8 cellular contexts compared by ENCODE assay signal in the genomic region with DNA sequence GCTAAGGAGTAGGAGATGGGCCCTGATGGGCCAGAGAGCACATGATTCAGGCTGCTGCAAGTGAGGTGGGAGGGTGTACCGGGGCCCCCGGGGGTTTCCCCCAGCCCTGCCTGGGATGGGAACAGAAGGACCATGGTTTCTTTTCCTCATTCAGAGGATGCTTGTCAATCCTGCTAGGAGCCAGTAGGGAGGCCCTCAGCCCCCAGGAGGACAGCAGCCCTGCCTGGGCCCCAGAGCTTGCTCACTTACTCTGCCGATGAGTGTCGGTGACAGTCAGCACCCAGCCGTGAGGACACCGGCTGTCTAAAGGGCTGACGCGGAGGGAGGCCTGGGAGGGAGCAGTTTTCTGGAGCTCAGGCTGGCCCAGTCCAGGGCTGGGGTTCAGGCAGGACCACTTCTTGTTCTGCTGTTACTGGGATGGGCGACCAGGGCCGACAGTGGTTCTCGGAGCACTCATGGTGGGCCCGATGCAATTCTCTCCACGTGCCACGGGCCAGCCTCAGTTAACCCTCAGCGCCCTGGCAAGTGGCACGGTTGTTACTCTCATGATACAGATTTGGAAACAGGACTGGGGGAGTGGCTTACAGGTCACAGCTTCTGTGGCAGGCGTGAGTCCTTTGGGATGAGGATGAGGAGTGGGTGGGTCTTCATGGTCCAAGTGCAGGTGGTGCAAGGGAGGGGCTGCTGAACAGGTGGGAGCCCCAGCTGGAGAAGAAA. TPM values are rescaled to one million over a fixed set of nuclear protein-coding genes. Genes with fewer than 3 reads are reported as not detected.
DNase-seq lines count a peak whose midpoint lies in the region; ATAC-seq, FAIRE-seq and TF ChIP-seq lines count a peak whose summit lies in the region.

No MANE protein-coding gene starts in this region.

- H3K4me1 ChIP-seq in kidney (ENCODE audit: control insufficient read depth in 1 of 2, insufficient read depth in 1 of 2, low read depth in 1 of 2, low read length in 2 of 2) (peaks cover 13 to 26% of the 10 kb centered on the region in 2 donors), suprapubic skin (peaks cover 51% of the 10 kb centered on the region), mesendoderm (ENCODE audit: control insufficient read depth, low read depth, low read length) (peaks cover 3% of the 10 kb centered on the region)

- H3K4me2 ChIP-seq in mesendoderm (ENCODE audit: low read length), result no peak overlapping the region

- H3K18ac ChIP-seq in mesendoderm (ENCODE audit: low read length), result no peak overlapping the region

- H3K9me3 ChIP-seq in kidney (ENCODE audit: control insufficient read depth in 1 of 2, low read length in 2 of 2), result no peaks in the 10 kb centered on the region
- no peaks in the 10 kb centered on the region for H3K9me3 ChIP-seq in suprapubic skin

- H3K4ac ChIP-seq in mesendoderm (ENCODE audit: low read depth, low read length), result no peak overlapping the region

- no peak overlapping the region for H2BK5ac ChIP-seq in mesendoderm (ENCODE audit: low read length)

- H2BK120ac ChIP-seq in mesendoderm (ENCODE audit: low read depth, low read length), result no peak overlapping the region

- no peak for FAIRE-seq in kidney (lab: Jason Lieb, UNC)

- peak overlapping the region; percentile 24 to 58 for H3K9ac ChIP-seq in kidney (ENCODE audit: low read length in 2 of 2)
- no peak overlapping the region for H3K9ac ChIP-seq in mesendoderm (ENCODE audit: low read length)

- peaks cover 33% of the 10 kb centered on the region for H3K4me1 Mint-ChIP-seq in activated T-cell treated with anti-CD3 and anti-CD28 coated beads, Interleukin-2, amount 50 U/mL, for 4 hours (ENCODE audit: low read depth)
- peaks cover 19% of the 10 kb centered on the region for H3K4me1 Mint-ChIP-seq in activated T-helper 1 cell treated with anti-CD3 and anti-CD28 coated beads, Interleukin-12 subunit alpha, Interleukin-12 subunit beta, Interleukin-2, Interleukin-4 antibody, amounts not matched to agents 30 ng/mL and 10 ng/mL and 1 ng/mL, durations not matched to agents 14 hours and 24 hours and 36 hours (ENCODE audit: low read depth)

- H3K79me2 ChIP-seq in mesendoderm (ENCODE audit: control insufficient read depth, insufficient read depth, low read length), result no peaks in the 10 kb centered on the region

- intact Hi-C loops in activated T-helper 1 cell treated with anti-CD3 and anti-CD28 coated beads, Interleukin-12 subunit alpha, Interleukin-12 subunit beta, Interleukin-2, Interleukin-4 antibody, amounts not matched to agents 30 ng/mL and 10 ng/mL and 1 ng/mL, durations not matched to agents 14 hours and 24 hours and 36 hours (cut with micrococcal nuclease), result loop anchor here (5.0 to 10.0 kb wide), 2 partner anchors 1362 to 1700 kb away; partner anchors contain the start of genes CAMSAP1 and QSOX2
- intact Hi-C loops in kidney (cut with DNase I), result no loop called here

- DNase-seq in activated T-cell treated with anti-CD3 and anti-CD28 coated beads, Interleukin-2, amount 50 U/mL, for 4 hours, result no peak
- DNase-seq in activated T-cell treated with anti-CD3 and anti-CD28 coated beads, Interleukin-2, amount 50 U/mL, for 48 hours, result no peak
- no peak for DNase-seq in activated T-helper 1 cell treated with anti-CD3 and anti-CD28 coated beads, Interleukin-12 subunit alpha, Interleukin-12 subunit beta, Interleukin-2, Interleukin-4 antibody, amounts not matched to agents 30 ng/mL and 10 ng/mL and 1 ng/mL, durations not matched to agents 14 hours and 24 hours and 36 hours (ENCODE audit: low spot score)
- DNase-seq in kidney (peak; percentile 78), suprapubic skin (ENCODE audit: low spot score in 2 of 2) (peak in 1 of 2 donors; percentile 69), superior temporal gyrus (ENCODE audit: extremely low spot score) (no peak), mesendoderm (no peak)

- no peak overlapping the region for H2BK15ac ChIP-seq in mesendoderm (replicated peaks; ENCODE audit: low read depth)

- H3K23ac ChIP-seq in mesendoderm (ENCODE audit: low read length), result no peak overlapping the region

- H3K27me3 ChIP-seq in suprapubic skin, result no peaks in the 10 kb centered on the region
- no peaks in the 10 kb centered on the region for H3K27me3 ChIP-seq in mesendoderm (ENCODE audit: insufficient read depth, low read length, poor library complexity)

- H3K56ac ChIP-seq in mesendoderm (ENCODE audit: low read length), result no peak overlapping the region

- peak overlapping the region; percentile 74 for H3K27ac Mint-ChIP-seq in activated T-helper 1 cell treated with anti-CD3 and anti-CD28 coated beads, Interleukin-12 subunit alpha, Interleukin-12 subunit beta, Interleukin-2, Interleukin-4 antibody, amounts not matched to agents 30 ng/mL and 10 ng/mL and 1 ng/mL, durations not matched to agents 14 hours and 24 hours and 36 hours

- H3K79me1 ChIP-seq in mesendoderm (ENCODE audit: low read length), result peaks cover 3% of the 10 kb centered on the region

- no peak overlapping the region for H2AK5ac ChIP-seq in mesendoderm (ENCODE audit: low read length)

- TF ChIP-seq POLR2A in suprapubic skin (IDR thresholded peaks at IDR 0.05), result no peak

- 29% methylated on average over 13 of the region's 17 CpGs for WGBS in suprapubic skin
- no CpG with 5 or more reads among the region's 17 CpGs for WGBS in mesendoderm (ENCODE audit: extremely low coverage, insufficient coverage, low lambda C conversion rate)

- H3K36me3 ChIP-seq in kidney (ENCODE audit: control insufficient read depth in 1 of 2, insufficient read depth in 2 of 2, low read length in 2 of 2) (no peaks in the 10 kb centered on the region), suprapubic skin (no peaks in the 10 kb centered on the region), mesendoderm (ENCODE audit: control insufficient read depth, insufficient read depth, low read length) (no peaks in the 10 kb centered on the region)

- no peak for TF ChIP-seq EP300 in suprapubic skin (IDR thresholded peaks at IDR 0.05)

- no peak overlapping the region for H4K5ac ChIP-seq in mesendoderm (ENCODE audit: low read length)

- no peak for ATAC-seq in activated T-cell treated with anti-CD3 and anti-CD28 coated beads, Interleukin-2, amount 50 U/mL, for 4 hours
- no peak for ATAC-seq in HG02759 (IDR thresholded peaks at IDR 0.05; ENCODE audit: unreplicated experiment)

- TF ChIP-seq CTCF in kidney (IDR thresholded peaks at IDR 0.05; ENCODE audit: borderline replicate concordance, extremely low read depth, insufficient read depth), result no peak
- TF ChIP-seq CTCF in suprapubic skin (IDR thresholded peaks at IDR 0.05), result no peak

- H3K27me3 Mint-ChIP-seq in activated T-cell treated with anti-CD3 and anti-CD28 coated beads, Interleukin-2, amount 50 U/mL, for 4 hours (ENCODE audit: low read depth), result no peaks in the 10 kb centered on the region
- H3K27me3 Mint-ChIP-seq in activated T-helper 1 cell treated with anti-CD3 and anti-CD28 coated beads, Interleukin-12 subunit alpha, Interleukin-12 subunit beta, Interleukin-2, Interleukin-4 antibody, amounts not matched to agents 30 ng/mL and 10 ng/mL and 1 ng/mL, durations not matched to agents 14 hours and 24 hours and 36 hours (ENCODE audit: insufficient read depth), result peaks cover 3% of the 10 kb centered on the region

- no peaks in the 10 kb centered on the region for H3K9me3 Mint-ChIP-seq in activated T-cell treated with anti-CD3 and anti-CD28 coated beads, Interleukin-2, amount 50 U/mL, for 4 hours
- no peaks in the 10 kb centered on the region for H3K9me3 Mint-ChIP-seq in activated T-helper 1 cell treated with anti-CD3 and anti-CD28 coated beads, Interleukin-12 subunit alpha, Interleukin-12 subunit beta, Interleukin-2, Interleukin-4 antibody, amounts not matched to agents 30 ng/mL and 10 ng/mL and 1 ng/mL, durations not matched to agents 14 hours and 24 hours and 36 hours

- H3K4me3 Mint-ChIP-seq in activated T-cell treated with anti-CD3 and anti-CD28 coated beads, Interleukin-2, amount 50 U/mL, for 4 hours, result peak overlapping the region; percentile 84
- peak overlapping the region; percentile 85 for H3K4me3 Mint-ChIP-seq in activated T-helper 1 cell treated with anti-CD3 and anti-CD28 coated beads, Interleukin-12 subunit alpha, Interleukin-12 subunit beta, Interleukin-2, Interleukin-4 antibody, amounts not matched to agents 30 ng/mL and 10 ng/mL and 1 ng/mL, durations not matched to agents 14 hours and 24 hours and 36 hours

- no peak overlapping the region for H3K27ac ChIP-seq in kidney (ENCODE audit: low read depth in 2 of 2, low read length in 2 of 2)
- no peak overlapping the region for H3K27ac ChIP-seq in suprapubic skin
- H3K27ac ChIP-seq in mesendoderm (ENCODE audit: low read depth, low read length), result no peak overlapping the region

- H3K4me3 ChIP-seq in kidney (ENCODE audit: low read length in 2 of 2) (peak overlapping the region; percentile 61 to 63), suprapubic skin (peak overlapping the region; percentile 90), mesendoderm (ENCODE audit: low read length) (no peak overlapping the region)

- H3K36me3 Mint-ChIP-seq in activated T-cell treated with anti-CD3 and anti-CD28 coated beads, Interleukin-2, amount 50 U/mL, for 4 hours (ENCODE audit: insufficient read depth), result no peaks in the 10 kb centered on the region
- no peaks in the 10 kb centered on the region for H3K36me3 Mint-ChIP-seq in activated T-helper 1 cell treated with anti-CD3 and anti-CD28 coated beads, Interleukin-12 subunit alpha, Interleukin-12 subunit beta, Interleukin-2, Interleukin-4 antibody, amounts not matched to agents 30 ng/mL and 10 ng/mL and 1 ng/mL, durations not matched to agents 14 hours and 24 hours and 36 hours (ENCODE audit: low read depth)

- H4K8ac ChIP-seq in mesendoderm (ENCODE audit: low read depth, low read length), result no peak overlapping the region

RNA-seq across cellular contexts. Expression of gene ARRDC1, which starts 1.8 kb away (rescaled TPM):
- total RNA-seq in activated T-cell treated with anti-CD3 and anti-CD28 coated beads, Interleukin-2, amount 50 U/mL, for 4 hours, result 10 to 100 TPM; 27.5 to 39.3 (median 33.8) TPM
- 65.7 and 70.3 TPM in 2 replicates for total RNA-seq in activated T-helper 1 cell treated with anti-CD3 and anti-CD28 coated beads, Interleukin-12 subunit alpha, Interleukin-12 subunit beta, Interleukin-2, Interleukin-4 antibody, amounts not matched to agents 30 ng/mL and 10 ng/mL and 1 ng/mL, durations not matched to agents 14 hours and 24 hours and 36 hours
- 88.9 TPM for total RNA-seq in kidney
- 42.3 TPM for polyA plus RNA-seq in kidney (ENCODE audit: insufficient read depth, low read depth, low replicate concordance)
- total RNA-seq in suprapubic skin, result 100 to 1,000 TPM in 1 of 4 donors, 10 to 100 TPM in 3; 79.2 to 143 (median 85.8) TPM
- polyA plus RNA-seq in mesendoderm (2013, experiment 1 of 2), result 12.8 TPM
- 11.7 TPM for polyA plus RNA-seq in mesendoderm (2013, experiment 2 of 2)

RNA-seq across cellular contexts. Expression of gene EHMT1, which starts 11.5 kb away (rescaled TPM):
- total RNA-seq in activated T-cell treated with anti-CD3 and anti-CD28 coated beads, Interleukin-2, amount 50 U/mL, for 4 hours, result 10 to 100 TPM; 76.6 to 79.1 (median 78.1) TPM
- total RNA-seq in activated T-helper 1 cell treated with anti-CD3 and anti-CD28 coated beads, Interleukin-12 subunit alpha, Interleukin-12 subunit beta, Interleukin-2, Interleukin-4 antibody, amounts not matched to agents 30 ng/mL and 10 ng/mL and 1 ng/mL, durations not matched to agents 14 hours and 24 hours and 36 hours, result 97.0 and 98.1 TPM in 2 replicates
- total RNA-seq in kidney (92.9 TPM), suprapubic skin (100 to 1,000 TPM in 1 of 4 donors, 10 to 100 TPM in 3; 77.1 to 149 (median 86.6) TPM)
- 15.8 TPM for polyA plus RNA-seq in kidney (ENCODE audit: insufficient read depth, low read depth, low replicate concordance)
- polyA plus RNA-seq in mesendoderm (2013, experiment 1 of 2), result 64.8 TPM
- polyA plus RNA-seq in mesendoderm (2013, experiment 2 of 2), result 67.8 TPM

RNA-seq across cellular contexts. Expression of gene ZMYND19, which starts 17.0 kb away (rescaled TPM):
- total RNA-seq in activated T-cell treated with anti-CD3 and anti-CD28 coated beads, Interleukin-2, amount 50 U/mL, for 4 hours, result 100 to 1,000 TPM in 2 of 3 donors, 10 to 100 TPM in 1; 98.6 to 122 (median 106) TPM
- total RNA-seq in activated T-helper 1 cell treated with anti-CD3 and anti-CD28 coated beads, Interleukin-12 subunit alpha, Interleukin-12 subunit beta, Interleukin-2, Interleukin-4 antibody, amounts not matched to agents 30 ng/mL and 10 ng/mL and 1 ng/mL, durations not matched to agents 14 hours and 24 hours and 36 hours, result 88.2 and 94.9 TPM in 2 replicates
- 19.1 TPM for total RNA-seq in kidney
- polyA plus RNA-seq in kidney (ENCODE audit: insufficient read depth, low read depth, low replicate concordance), result 13.5 TPM
- total RNA-seq in suprapubic skin, result 10 to 100 TPM; 19.2 to 39.4 (median 28.3) TPM
- polyA plus RNA-seq in mesendoderm (2013, experiment 1 of 2), result 30.2 TPM
- 29.7 TPM for polyA plus RNA-seq in mesendoderm (2013, experiment 2 of 2)

RNA-seq across cellular contexts. Expression of gene DPH7, which starts 28.6 kb away (rescaled TPM):
- total RNA-seq in activated T-cell treated with anti-CD3 and anti-CD28 coated beads, Interleukin-2, amount 50 U/mL, for 4 hours, result 10 to 100 TPM; 34.1 to 37.7 (median 35.2) TPM
- 50.3 and 52.1 TPM in 2 replicates for total RNA-seq in activated T-helper 1 cell treated with anti-CD3 and anti-CD28 coated beads, Interleukin-12 subunit alpha, Interleukin-12 subunit beta, Interleukin-2, Interleukin-4 antibody, amounts not matched to agents 30 ng/mL and 10 ng/mL and 1 ng/mL, durations not matched to agents 14 hours and 24 hours and 36 hours
- total RNA-seq in kidney, result 31.4 TPM
- 23.2 TPM for polyA plus RNA-seq in kidney (ENCODE audit: insufficient read depth, low read depth, low replicate concordance)
- 10 to 100 TPM; 26.8 to 64.8 (median 34.1) TPM for total RNA-seq in suprapubic skin
- 31.5 TPM for polyA plus RNA-seq in mesendoderm (2013, experiment 1 of 2)
- 31.5 TPM for polyA plus RNA-seq in mesendoderm (2013, experiment 2 of 2)

RNA-seq across cellular contexts. Expression of gene MRPL41, which starts 55.6 kb away (rescaled TPM):
- 10 to 100 TPM; 81.6 to 99.0 (median 86.3) TPM for total RNA-seq in activated T-cell treated with anti-CD3 and anti-CD28 coated beads, Interleukin-2, amount 50 U/mL, for 4 hours
- total RNA-seq in activated T-helper 1 cell treated with anti-CD3 and anti-CD28 coated beads, Interleukin-12 subunit alpha, Interleukin-12 subunit beta, Interleukin-2, Interleukin-4 antibody, amounts not matched to agents 30 ng/mL and 10 ng/mL and 1 ng/mL, durations not matched to agents 14 hours and 24 hours and 36 hours, result 53.8 and 56.0 TPM in 2 replicates
- 47.3 TPM for total RNA-seq in kidney
- polyA plus RNA-seq in kidney (ENCODE audit: insufficient read depth, low read depth, low replicate concordance), result 150 TPM
- 10 to 100 TPM; 44.1 to 70.0 (median 55.3) TPM for total RNA-seq in suprapubic skin
- polyA plus RNA-seq in mesendoderm (2013, experiment 1 of 2), result 28.7 TPM
- 28.9 TPM for polyA plus RNA-seq in mesendoderm (2013, experiment 2 of 2)
